In genomic region chr13:95607363-95607762, GRCh38 we compare ENCODE assay signal across 16 cellular contexts. TPM values are rescaled to one million over a fixed set of nuclear protein-coding genes. Genes with fewer than 3 reads are reported as not detected.
DNase-seq lines count a peak whose midpoint lies in the region; ATAC-seq lines count a peak whose summit lies in the region.
"Had no signal": no experiment of that assay in that cellular context is flagged by ENCODE, and none has a peak within 500 bp of the region (broad histone marks: within the 10 kb centered on the region; RNA-seq: fewer than 3 reads in every experiment).

No MANE protein-coding gene starts in this region.

- no peaks in the 10 kb centered on the region for H3K9me3 Mint-ChIP-seq in stimulated activated naive B cell treated with anti-CD40 and anti-IgM and Interleukin-4, amounts not matched to agents 10 μg/mL and 1 μg/mL and 100 μg/mL, for 72 hours
- H3K9me3 Mint-ChIP-seq: stimulated activated memory B cell treated with anti-CD40 and anti-IgM and Interleukin-4, amounts not matched to agents 10 μg/mL and 1 μg/mL and 100 μg/mL, for 72 hours had no signal

- no peaks in the 10 kb centered on the region for H3K27me3 ChIP-seq in adipocyte (replicated peaks; ENCODE audit: control insufficient read depth, insufficient read depth, low read length)
- H3K27me3 ChIP-seq: SJCRH30 had no signal

- H3K27ac Mint-ChIP-seq in stimulated activated naive B cell treated with anti-CD40 and anti-IgM and Interleukin-4, amounts not matched to agents 10 μg/mL and 1 μg/mL and 100 μg/mL, for 72 hours, result no peak overlapping the region
- H3K27ac Mint-ChIP-seq: stimulated activated memory B cell treated with anti-CD40 and anti-IgM and Interleukin-4, amounts not matched to agents 10 μg/mL and 1 μg/mL and 100 μg/mL, for 72 hours had no signal

- in situ Hi-C loops in Caki2 (cut with HindIII; ENCODE audit: low pct_unique_long_range_greater_than_20kb, low sequenced_read_pairs) (no loop called here), G401 (cut with HindIII; ENCODE audit: low sequenced_read_pairs) (no loop called here)

- DNase-seq in Caki2 (ENCODE audit: low read depth) (peak; percentile 63), M059J (ENCODE audit: low read depth) (peak; percentile 73), adipocyte (ENCODE audit: low read depth) (peak; percentile 34), fibroblast of the conjunctiva (ENCODE audit: low read depth) (peak; percentile 46), G401 (ENCODE audit: low spot score) (no peak), NCI-H2171 treated with DMSO at 0.1 percent for 48 hours (lab: John Stamatoyannopoulos, UW) (no peak), NCI-H1417 (lab: John Stamatoyannopoulos, UW) (no peak)
- no peak for DNase-seq in stimulated activated naive B cell treated with anti-CD40 and anti-IgM and Interleukin-4, amounts not matched to agents 10 μg/mL and 1 μg/mL and 100 μg/mL, for 72 hours
- DNase-seq: DND-41; mucosa of descending colon; NCI-H446 treated with DMSO at 0.1 percent for 48 hours; stimulated activated CD4-positive, alpha-beta T cell treated with anti-CD3 and anti-CD28 coated beads, Interleukin-2, amount 100 ng/mL, for 24 hours had no signal

- H3K9ac ChIP-seq in adipocyte (ENCODE audit: low read length), result no peak overlapping the region
- H3K9ac ChIP-seq: parathyroid adenoma had no signal

- peaks cover 65% of the 10 kb centered on the region for H3K36me3 ChIP-seq in adipocyte (ENCODE audit: control insufficient read depth, insufficient read depth, low read length, severe bottlenecking)

- H3K36me3 Mint-ChIP-seq in stimulated activated naive B cell treated with anti-CD40 and anti-IgM and Interleukin-4, amounts not matched to agents 10 μg/mL and 1 μg/mL and 100 μg/mL, for 72 hours, result no peaks in the 10 kb centered on the region
- H3K36me3 Mint-ChIP-seq: stimulated activated memory B cell treated with anti-CD40 and anti-IgM and Interleukin-4, amounts not matched to agents 10 μg/mL and 1 μg/mL and 100 μg/mL, for 72 hours had no signal

- H3K4me1 Mint-ChIP-seq in stimulated activated naive B cell treated with anti-CD40 and anti-IgM and Interleukin-4, amounts not matched to agents 10 μg/mL and 1 μg/mL and 100 μg/mL, for 72 hours, result no peaks in the 10 kb centered on the region
- H3K4me1 Mint-ChIP-seq: stimulated activated memory B cell treated with anti-CD40 and anti-IgM and Interleukin-4, amounts not matched to agents 10 μg/mL and 1 μg/mL and 100 μg/mL, for 72 hours had no signal

- ATAC-seq in stimulated activated naive B cell treated with anti-CD40 and anti-IgM and Interleukin-4, amounts not matched to agents 10 μg/mL and 1 μg/mL and 100 μg/mL, for 72 hours (replicated peaks), result no peak
- ATAC-seq: K562; mucosa of descending colon; stimulated activated memory B cell treated with anti-CD40 and anti-IgM and Interleukin-4, amounts not matched to agents 10 μg/mL and 1 μg/mL and 100 μg/mL, for 72 hours had no signal

- H3K4me1 ChIP-seq in adipocyte (ENCODE audit: control insufficient read depth, insufficient read depth, low read length), result no peaks in the 10 kb centered on the region
- H3K4me1 ChIP-seq: parathyroid adenoma had no signal

- H3K27me3 Mint-ChIP-seq in stimulated activated naive B cell treated with anti-CD40 and anti-IgM and Interleukin-4, amounts not matched to agents 10 μg/mL and 1 μg/mL and 100 μg/mL, for 72 hours, result peaks cover 6% of the 10 kb centered on the region in 2 donors

- no peak overlapping the region for H3K4me3 ChIP-seq in adipocyte (ENCODE audit: low read length)
- H3K4me3 ChIP-seq: K562, mucosa of descending colon, SJCRH30 had no signal

- no peaks in the 10 kb centered on the region for H3K9me3 ChIP-seq in adipocyte (ENCODE audit: control insufficient read depth, low read length)
- H3K9me3 ChIP-seq: mucosa of descending colon, SJCRH30 had no signal

- no peak overlapping the region for H3K4me3 Mint-ChIP-seq in stimulated activated naive B cell treated with anti-CD40 and anti-IgM and Interleukin-4, amounts not matched to agents 10 μg/mL and 1 μg/mL and 100 μg/mL, for 72 hours
- H3K4me3 Mint-ChIP-seq: stimulated activated memory B cell treated with anti-CD40 and anti-IgM and Interleukin-4, amounts not matched to agents 10 μg/mL and 1 μg/mL and 100 μg/mL, for 72 hours had no signal

RNA-seq across cellular contexts. Expression of gene DZIP1, which starts 37.1 kb away (rescaled TPM):
- 12.0 and 13.0 TPM in 2 replicates for total RNA-seq in Caki2 (2014; rRNA removed; shearing (Covaris generic); ENCODE audit: low replicate concordance)
- 17.0 and 24.3 TPM in 2 replicates for total RNA-seq in M059J (2014; rRNA removed; shearing (Covaris generic))
- total RNA-seq in G401 (2014; rRNA removed; shearing (Covaris generic)), result 41.6 and 75.1 TPM in 2 replicates

RNA-seq across cellular contexts. Expression of gene CLDN10, which starts 54.8 kb away (rescaled TPM):
- total RNA-seq in Caki2 (2014; rRNA removed; shearing (Covaris generic); ENCODE audit: low replicate concordance), result not detected in 2 replicates
- total RNA-seq in M059J (2014; rRNA removed; shearing (Covaris generic)), result 0.25 and 0.39 TPM in 2 replicates
- not detected in 2 replicates for total RNA-seq in G401 (2014; rRNA removed; shearing (Covaris generic))
- total RNA-seq: K562, SJCRH30 had no signal

Comparison
In these comparisons a context has a peak if more than half of its experiments do, and no peak if none do; other contexts are left out.
1. DNase-seq: peak in Caki2 (single experiment), M059J (single experiment), adipocyte (single experiment) and fibroblast of the conjunctiva (single experiment); none in stimulated activated naive B cell treated with anti-CD40 and anti-IgM and Interleukin-4, amounts not matched to agents 10 μg/mL and 1 μg/mL and 100 μg/mL, for 72 hours (single experiment), G401 (single experiment), NCI-H2171 treated with DMSO at 0.1 percent for 48 hours (single experiment) and NCI-H1417 (0 of 3).